Comparison of ENCODE assay signal across 9 cellular contexts in the genomic region with DNA sequence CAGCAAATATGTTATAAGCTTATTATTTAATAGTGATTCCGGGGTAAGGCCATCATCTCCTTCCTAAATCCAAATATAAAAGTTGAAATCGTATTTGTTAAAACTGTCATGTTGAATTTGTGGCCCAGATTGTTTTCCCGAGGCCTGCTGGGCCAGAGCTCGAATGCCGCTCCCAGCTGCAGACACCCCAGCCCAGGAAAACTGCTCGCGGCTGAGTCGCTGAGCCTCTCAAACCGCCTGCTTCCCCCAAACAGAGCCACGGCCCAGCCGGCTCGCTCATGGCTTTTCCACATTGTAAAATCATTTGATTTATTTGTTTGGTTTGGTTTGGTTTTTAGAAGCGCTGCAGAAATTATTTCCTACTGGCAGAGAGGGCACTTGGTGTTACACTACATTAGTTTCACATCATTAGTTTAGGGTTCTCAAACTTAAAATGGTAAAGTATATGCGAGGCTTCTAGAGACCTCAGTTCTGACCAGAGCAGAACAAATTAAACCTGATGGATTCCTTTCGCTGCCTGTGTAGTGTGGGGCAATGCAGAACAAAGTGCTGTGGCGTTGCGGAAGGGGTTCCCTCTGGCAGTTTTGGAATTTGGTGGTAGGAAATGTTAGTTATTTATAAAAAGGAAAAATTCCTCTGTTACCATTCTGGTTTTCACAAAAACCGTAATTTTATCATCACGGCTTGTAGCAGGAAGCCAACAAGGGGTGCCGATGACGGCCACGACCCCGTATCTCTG.
A peak's percentile ranks its signal among the peaks of the same experiment; 100 is the strongest.
DNase-seq lines count a peak whose midpoint lies in the region; ATAC-seq, FAIRE-seq and TF ChIP-seq lines count a peak whose summit lies in the region.
"Had no signal": no experiment of that assay in that cellular context is flagged by ENCODE, and none has a peak within 500 bp of the region (broad histone marks: within the 10 kb centered on the region; RNA-seq: fewer than 3 reads in every experiment).

No MANE protein-coding gene starts in this region.

- no peak overlapping the region for H3K27ac Mint-ChIP-seq in CD4-positive, alpha-beta memory T cell

- CTCF ChIA-PET in CD4-positive, alpha-beta memory T cell (lab: Charles Lee; ENCODE audit: partially characterized antibody): interaction anchor here (0.7 to 1.6 kb wide), 13 partner anchors 9 to 258 kb away, joined by 3 to 8 read pairs (median 3); no protein-coding TSS in a partner anchor
- CTCF ChIA-PET in IMR-90 (lab: Yijun Ruan, JAX): interaction anchor here (0.6 to 1.1 kb wide), 4 partner anchors 157 to 180 kb away, joined by 3 to 5 read pairs (median 4); partner anchors contain the start of gene PITX1

- in situ Hi-C loops in IMR-90 (cut with MboI; ENCODE audit: low sequenced_read_pairs): no loop called here

- no peak overlapping the region; the same call in 1 of the 2 replicates for H4K91ac ChIP-seq in IMR-90 (ENCODE audit: insufficient read depth, low read depth, low read length)

- H2BK5ac ChIP-seq in IMR-90 (ENCODE audit: low read depth, low read length, poor library complexity, severe bottlenecking): no peak overlapping the region

- POLR2A ChIA-PET in CD4-positive, alpha-beta memory T cell (lab: Charles Lee; ENCODE audit: partially characterized antibody): no interaction called here
- POLR2A ChIA-PET in IMR-90 (lab: Charles Lee; ENCODE audit: unreplicated experiment): no interaction called here

- TF ChIP-seq POLR2A in IMR-90 (IDR thresholded peaks at IDR 0.05; ENCODE audit: low read depth, low read length) (no peak), H54 (IDR thresholded peaks at IDR 0.05; ENCODE audit: low read depth, low read length) (no peak)

- no TSS peak for BruUV-seq in IMR-90 (replicated peaks; lab: Mats Ljungman, UMichigan)

- intact Hi-C loops in CD4-positive, alpha-beta memory T cell (cut with micrococcal nuclease): loop anchor here (1.0 kb wide), 1 partner anchor 142 kb away; no protein-coding TSS in a partner anchor
- intact Hi-C loops in IMR-90 (cut with micrococcal nuclease): loop anchor here (2.0 to 5.0 kb wide), 3 partner anchors 142 to 283 kb away; partner anchors contain the start of gene PCBD2

- WGBS in IMR-90 (ENCODE audit: extremely low coverage in 2 of 2, insufficient read length in 1 of 2), 2 experiments: 80% methylated on average over 1 of the region's 23 CpGs; no CpG with 5 or more reads in 1 of the 2 experiments

- dilution Hi-C loops in IMR-90 (cut with HindIII; ENCODE audit: low sequenced_read_pairs, unreplicated experiment): no loop called here

- H3K36me3 Mint-ChIP-seq in CD4-positive, alpha-beta memory T cell: no peaks in the 10 kb centered on the region

- no peak for ATAC-seq in IMR-90 (ENCODE audit: low read depth)
- no peak for ATAC-seq in HG03175 (IDR thresholded peaks at IDR 0.05; ENCODE audit: unreplicated experiment)

- no peak overlapping the region; the same call in 1 of the 2 replicates for H4K5ac ChIP-seq in IMR-90 (ENCODE audit: low read depth, low read length)

- H2BK15ac ChIP-seq in IMR-90 (ENCODE audit: low read depth, low read length): peak overlapping the region; percentile 49; the same call in 1 of the 3 replicates

- H3K18ac ChIP-seq in IMR-90 (ENCODE audit: low read depth, low read length): no peak overlapping the region; the same call in 1 of the 2 replicates

- DNase-seq in CD4-positive, alpha-beta memory T cell: no peak
- DNase-seq in IMR-90 (no peak), D721Med (ENCODE audit: insufficient read length, low spot score) (no peak), H54 (ENCODE audit: insufficient read length, low spot score) (no peak)
- no peak for DNase-seq in stimulated activated naive CD4-positive, alpha-beta T cell (lab: John Stamatoyannopoulos, UW)

- 0 out of 2 replicates have a peak overlapping the region, but pooled peaks have one; percentile 71 for H2AK5ac ChIP-seq in IMR-90 (ENCODE audit: low read depth, low read length)

- H2AK9ac ChIP-seq in IMR-90 (replicated peaks; ENCODE audit: low read depth, low read length, poor library complexity): no peak overlapping the region

- H3K27ac ChIP-seq in CD4-positive, alpha-beta memory T cell (ENCODE audit: low read depth, low read length): no peak overlapping the region
- H3K27ac ChIP-seq in IMR-90 (ENCODE audit: insufficient read depth, low read length): no peak overlapping the region
- no peak overlapping the region for H3K27ac ChIP-seq in duodenal mucosa (ENCODE audit: low read depth, low read length)
- H3K27ac ChIP-seq: upper lobe of left lung had no signal

- no peaks in the 10 kb centered on the region for H3K27me3 ChIP-seq in CD4-positive, alpha-beta memory T cell (ENCODE audit: insufficient read depth, low read length)
- H3K27me3 ChIP-seq in IMR-90 (ENCODE audit: control insufficient read depth, insufficient read depth, low read length): no peaks in the 10 kb centered on the region
- peaks cover 0 to 13% of the 10 kb centered on the region in 2 donors for H3K27me3 ChIP-seq in duodenal mucosa (ENCODE audit: control insufficient read depth in 1 of 2, insufficient read depth in 2 of 2, low read length in 2 of 2)
- peaks cover 64% of the 10 kb centered on the region for H3K27me3 ChIP-seq in neuron (ENCODE audit: insufficient read depth, low read length)

- peak overlapping the region in 1 of 2 experiments; percentile 59; a peak in 1 of 4 replicates for H4K8ac ChIP-seq in IMR-90 (ENCODE audit: low read depth in 2 of 2, low read length in 2 of 2)

- H4K20me1 ChIP-seq in IMR-90 (ENCODE audit: insufficient read depth, low read length): no peaks in the 10 kb centered on the region

- no peak overlapping the region for H3K9ac ChIP-seq in IMR-90 (ENCODE audit: low read depth, low read length)
- H3K9ac ChIP-seq in duodenal mucosa (ENCODE audit: low read depth in 1 of 2, low read length in 2 of 2): peak overlapping the region; percentile 49 to 60

- H3K9me1 ChIP-seq in IMR-90 (ENCODE audit: insufficient read depth, low read length): peaks cover 6% of the 10 kb centered on the region; the same call in 1 of the 2 replicates

- no peak overlapping the region for H3K14ac ChIP-seq in IMR-90 (replicated peaks; ENCODE audit: low read depth, low read length)

- H2BK120ac ChIP-seq in IMR-90 (ENCODE audit: low read depth, low read length): peak overlapping the region; percentile 88; the same call in 1 of the 2 replicates

- H3K4ac ChIP-seq in IMR-90 (ENCODE audit: low read depth, low read length): peak overlapping the region; percentile 54; the same call in 1 of the 2 replicates

- H3K27me3 Mint-ChIP-seq in CD4-positive, alpha-beta memory T cell: peaks cover 7 to 27% of the 10 kb centered on the region in 2 donors

- H3K4me3 Mint-ChIP-seq in CD4-positive, alpha-beta memory T cell: peak overlapping the region in 7 of 8 donors; percentile 21 to 77 (median 58)

- no peaks in the 10 kb centered on the region for H3K9me3 Mint-ChIP-seq in CD4-positive, alpha-beta memory T cell

- H3K4me1 Mint-ChIP-seq in CD4-positive, alpha-beta memory T cell: peaks cover 0 to 4% (median 0%) of the 10 kb centered on the region in 4 donors

- TF ChIP-seq CTCF in IMR-90 (conservative IDR thresholded peaks at IDR 0.05; ENCODE audit: low read depth, low read length): no peak
- no peak for TF ChIP-seq CTCF in D721Med (IDR thresholded peaks at IDR 0.05; ENCODE audit: insufficient read depth, missing control alignments)

- no peak overlapping the region for H3K4me2 ChIP-seq in IMR-90 (ENCODE audit: low read depth, low read length)

- H3K23ac ChIP-seq in IMR-90 (ENCODE audit: low read depth, low read length): 0 out of 2 replicates have a peak overlapping the region, but pooled peaks have one; percentile 48

- no peaks in the 10 kb centered on the region for H3K4me1 ChIP-seq in CD4-positive, alpha-beta memory T cell (ENCODE audit: insufficient read depth, low read length)
- peaks cover 23% of the 10 kb centered on the region for H3K4me1 ChIP-seq in IMR-90 (ENCODE audit: control insufficient read depth, insufficient read depth, low read length)
- peaks cover 15 to 21% of the 10 kb centered on the region in 2 donors for H3K4me1 ChIP-seq in duodenal mucosa (ENCODE audit: control insufficient read depth in 1 of 2, insufficient read depth in 2 of 2, low read length in 2 of 2)
- H3K4me1 ChIP-seq in neuron (ENCODE audit: insufficient read depth, low read length): peaks cover 10% of the 10 kb centered on the region

- H2BK20ac ChIP-seq in IMR-90 (ENCODE audit: low read depth, low read length): peak overlapping the region; percentile 51; the same call in 1 of the 2 replicates

- no peak for TF ChIP-seq RAD21 in IMR-90 (IDR thresholded peaks at IDR 0.05; ENCODE audit: low read length)

- H3K56ac ChIP-seq in IMR-90 (ENCODE audit: extremely low read depth, insufficient read depth, low read length): no peak overlapping the region

- H3K79me1 ChIP-seq in IMR-90 (ENCODE audit: low read depth in 1 of 2, low read length in 2 of 2): 0 out of 4 replicates have a peak, but pooled peaks cover 0 to 3% of the 10 kb centered on the region in 2 experiments

- no peak overlapping the region for H3K4me3 ChIP-seq in CD4-positive, alpha-beta memory T cell (ENCODE audit: low read length in 2 of 2)
- H3K4me3 ChIP-seq in IMR-90 (ENCODE audit: insufficient read depth, low read depth, low read length) (no peak overlapping the region), duodenal mucosa (ENCODE audit: low read depth in 1 of 2, low read length in 2 of 2) (peak overlapping the region; percentile 37 to 68), neuron (ENCODE audit: low read length) (peak overlapping the region; percentile 38)

- no peak for FAIRE-seq in D721Med (lab: Jason Lieb, UNC)
- FAIRE-seq in H54 (lab: Jason Lieb, UNC): no peak

- H3K9me3 ChIP-seq in CD4-positive, alpha-beta memory T cell (ENCODE audit: control insufficient read depth in 1 of 2, low read length in 2 of 2): no peaks in the 10 kb centered on the region
- H3K9me3 ChIP-seq in IMR-90 (ENCODE audit: control insufficient read depth, insufficient read depth, low read length) (no peaks in the 10 kb centered on the region), duodenal mucosa (ENCODE audit: control insufficient read depth in 1 of 2, low read length in 2 of 2) (no peaks in the 10 kb centered on the region), neuron (ENCODE audit: low read length) (no peaks in the 10 kb centered on the region)
- H3K9me3 ChIP-seq: upper lobe of left lung had no signal

- no peaks in the 10 kb centered on the region for H3K36me3 ChIP-seq in CD4-positive, alpha-beta memory T cell (ENCODE audit: insufficient read depth, low read length)
- H3K36me3 ChIP-seq in IMR-90 (ENCODE audit: control insufficient read depth, insufficient read depth, low read length): no peaks in the 10 kb centered on the region
- H3K36me3 ChIP-seq in duodenal mucosa (ENCODE audit: control insufficient read depth in 1 of 2, insufficient read depth in 2 of 2, low read length in 2 of 2): no peaks in the 10 kb centered on the region
- no peaks in the 10 kb centered on the region for H3K36me3 ChIP-seq in neuron (ENCODE audit: insufficient read depth, low read length)
- H3K36me3 ChIP-seq: upper lobe of left lung had no signal

- H2AFZ ChIP-seq in IMR-90 (replicated peaks; ENCODE audit: low read length, poor library complexity) (peak overlapping the region; percentile 90), neuron (ENCODE audit: low read depth, low read length) (peak overlapping the region; percentile 75)

TF ChIP-seq in IMR-90, 13 proteins besides CTCF, POLR2A, EP300 and RAD21 (continues in another document):
- no peak for TF ChIP-seq NFE2L2 (IDR thresholded peaks at IDR 0.05; ENCODE audit: low read depth, low read length)
- no peak for TF ChIP-seq FOS (IDR thresholded peaks at IDR 0.05; ENCODE audit: low read depth, low read length)
- no peak for TF ChIP-seq CHD1 (IDR thresholded peaks at IDR 0.05; ENCODE audit: low read depth, low read length)

Comparison
In these comparisons a context has a peak if more than half of its experiments do, and no peak if none do; other contexts are left out.
1. H3K4me3 ChIP-seq: peak in duodenal mucosa (2 of 2) and neuron (single experiment); none in CD4-positive, alpha-beta memory T cell (0 of 2) and IMR-90 (single experiment).